ENCODE assay signal across 8 cellular contexts in genomic region chr14:69354383-69355154, GRCh38. TPM values are rescaled to one million over a fixed set of nuclear protein-coding genes. Genes with fewer than 3 reads are reported as not detected.
DNase-seq lines count a peak whose midpoint lies in the region; ATAC-seq and TF ChIP-seq lines count a peak whose summit lies in the region.

No MANE protein-coding gene starts in this region.

- intact Hi-C loops in breast epithelium (cut with DNase I; ENCODE audit: low total_unique reads) (no loop called here), MCF 10A (cut with micrococcal nuclease) (no loop called here)
- intact Hi-C loops in activated CD4-positive, alpha-beta memory T cell treated with anti-CD3 and anti-CD28 coated beads for 36 hours (cut with micrococcal nuclease), result no loop called here

- TF ChIP-seq POLR2A in breast epithelium (IDR thresholded peaks at IDR 0.05), result no peak

- peak overlapping the region; percentile 65 to 72 for H3K27ac ChIP-seq in breast epithelium

- H3K36me3 Mint-ChIP-seq in MCF 10A (ENCODE audit: insufficient read depth, unreplicated experiment) (peaks cover 6% of the 10 kb centered on the region), type B pancreatic cell (no peaks in the 10 kb centered on the region)
- no peaks in the 10 kb centered on the region for H3K36me3 Mint-ChIP-seq in activated CD4-positive, alpha-beta memory T cell treated with anti-CD3 and anti-CD28 coated beads for 36 hours

- H3K9me3 Mint-ChIP-seq in MCF 10A (ENCODE audit: unreplicated experiment) (no peaks in the 10 kb centered on the region), type B pancreatic cell (no peaks in the 10 kb centered on the region)
- no peaks in the 10 kb centered on the region for H3K9me3 Mint-ChIP-seq in activated CD4-positive, alpha-beta memory T cell treated with anti-CD3 and anti-CD28 coated beads for 36 hours

- H3K4me3 ChIP-seq in breast epithelium, result no peak overlapping the region

- H3K27me3 Mint-ChIP-seq in MCF 10A (ENCODE audit: insufficient read depth, unreplicated experiment), result peaks cover 13% of the 10 kb centered on the region
- peaks cover 2% of the 10 kb centered on the region for H3K27me3 Mint-ChIP-seq in activated CD4-positive, alpha-beta memory T cell treated with anti-CD3 and anti-CD28 coated beads for 36 hours
- peaks cover 4% of the 10 kb centered on the region for H3K27me3 Mint-ChIP-seq in type B pancreatic cell

- no peaks in the 10 kb centered on the region for H3K9me3 ChIP-seq in breast epithelium

- ATAC-seq in HG03280 (IDR thresholded peaks at IDR 0.05; ENCODE audit: unreplicated experiment), result peak; percentile 83

- CTCF ChIA-PET in MCF 10A (lab: Yijun Ruan, JAX), result interaction anchor here (0.6 kb wide), 1 partner anchor 81 kb away, joined by 3 read pairs; no protein-coding TSS in a partner anchor
- CTCF ChIA-PET in activated CD4-positive, alpha-beta memory T cell treated with anti-CD3 and anti-CD28 coated beads for 36 hours (lab: Charles Lee), result interaction anchor here (0.8 kb wide), 1 partner anchor 8 kb away, joined by 3 read pairs; no protein-coding TSS in a partner anchor

- H3K27me3 ChIP-seq in breast epithelium, result no peaks in the 10 kb centered on the region

- BruUV-seq in MCF 10A (replicated peaks; lab: Mats Ljungman, UMichigan), result no TSS peak

- POLR2A ChIA-PET in MCF 10A (lab: Yijun Ruan, JAX), result interaction anchor here (0.6 kb wide), 1 partner anchor 11 kb away, joined by 3 read pairs; no protein-coding TSS in a partner anchor
- POLR2A ChIA-PET in activated CD4-positive, alpha-beta memory T cell treated with anti-CD3 and anti-CD28 coated beads for 36 hours (lab: Charles Lee), result interaction anchor here (0.7 to 1.0 kb wide), 3 partner anchors 43 to 486 kb away, joined by 3 to 7 read pairs (median 3); partner anchors contain the start of genes ERH and SLC39A9

- no peak for DNase-seq in breast epithelium (ENCODE audit: low spot score in 2 of 2)
- DNase-seq in MCF 10A (ENCODE audit: unreplicated experiment), result no peak
- peak; percentile 88 for DNase-seq in activated CD4-positive, alpha-beta memory T cell treated with anti-CD3 and anti-CD28 coated beads for 36 hours
- peak; percentile 32 for DNase-seq in inferior parietal cortex (ENCODE audit: extremely low spot score)
- peak; percentile 45 to 60 for DNase-seq in stimulated activated CD8-positive, alpha-beta memory T cell treated with anti-CD3 and anti-CD28 coated beads, Interleukin-7, amount 100 ng/mL, for 48 hours (ENCODE audit: extremely low read depth in 1 of 2, low read depth in 1 of 2)
- DNase-seq in type B pancreatic cell (ENCODE audit: extremely low spot score, unreplicated experiment), result no peak
- DNase-seq in DMS153 treated with DMSO at 0.1 percent for 48 hours (lab: John Stamatoyannopoulos, UW; ENCODE audit: unreplicated experiment), result no peak

- peaks cover 0 to 13% of the 10 kb centered on the region in 2 donors for H3K4me1 ChIP-seq in breast epithelium

- TF ChIP-seq CTCF in breast epithelium (IDR thresholded peaks at IDR 0.05) (no peak), MCF 10A (IDR thresholded peaks at IDR 0.05; ENCODE audit: unreplicated experiment) (no peak), type B pancreatic cell (conservative IDR thresholded peaks at IDR 0.05) (no peak)

- no peaks in the 10 kb centered on the region for H3K36me3 ChIP-seq in breast epithelium

- no peak overlapping the region for H3K27ac Mint-ChIP-seq in MCF 10A (ENCODE audit: low read depth, unreplicated experiment)
- peak overlapping the region; percentile 67 for H3K27ac Mint-ChIP-seq in activated CD4-positive, alpha-beta memory T cell treated with anti-CD3 and anti-CD28 coated beads for 36 hours
- no peak overlapping the region for H3K27ac Mint-ChIP-seq in type B pancreatic cell

- H3K4me1 Mint-ChIP-seq in MCF 10A (ENCODE audit: insufficient read depth, unreplicated experiment) (peaks cover 5% of the 10 kb centered on the region), type B pancreatic cell (ENCODE audit: unreplicated experiment) (peaks cover 11% of the 10 kb centered on the region)
- peaks cover 40% of the 10 kb centered on the region for H3K4me1 Mint-ChIP-seq in activated CD4-positive, alpha-beta memory T cell treated with anti-CD3 and anti-CD28 coated beads for 36 hours (ENCODE audit: low read depth)

- H3K4me3 Mint-ChIP-seq in MCF 10A (ENCODE audit: unreplicated experiment), result no peak overlapping the region
- peak overlapping the region; percentile 60 for H3K4me3 Mint-ChIP-seq in activated CD4-positive, alpha-beta memory T cell treated with anti-CD3 and anti-CD28 coated beads for 36 hours
- H3K4me3 Mint-ChIP-seq in type B pancreatic cell, result no peak overlapping the region

RNA-seq across cellular contexts. Expression of gene ERH, which starts 43.5 kb away (rescaled TPM):
- 10 to 100 TPM; 69.0 to 98.0 (median 77.6) TPM for total RNA-seq in breast epithelium
- total RNA-seq in MCF 10A (2022), result 245 and 279 TPM in 2 replicates
- 100 to 1,000 TPM; 327 to 330 TPM for total RNA-seq in activated CD4-positive, alpha-beta memory T cell treated with anti-CD3 and anti-CD28 coated beads for 36 hours
- 238 and 308 TPM in 2 replicates for total RNA-seq in type B pancreatic cell (ENCODE audit: low replicate concordance)

RNA-seq across cellular contexts. Expression of gene SLC39A9, which starts 43.9 kb away (rescaled TPM):
- total RNA-seq in breast epithelium, result 10 to 100 TPM; 71.1 to 92.3 (median 73.8) TPM
- 69.7 and 71.3 TPM in 2 replicates for total RNA-seq in MCF 10A (2022)
- 10 to 100 TPM; 39.3 to 40.3 TPM for total RNA-seq in activated CD4-positive, alpha-beta memory T cell treated with anti-CD3 and anti-CD28 coated beads for 36 hours
- total RNA-seq in type B pancreatic cell (ENCODE audit: low replicate concordance), result 60.9 and 74.8 TPM in 2 replicates

Comparison
In these comparisons a context has a peak if more than half of its experiments do, and no peak if none do; other contexts are left out.
1. DNase-seq: peak in activated CD4-positive, alpha-beta memory T cell treated with anti-CD3 and anti-CD28 coated beads for 36 hours (single experiment), inferior parietal cortex (single experiment) and stimulated activated CD8-positive, alpha-beta memory T cell treated with anti-CD3 and anti-CD28 coated beads, Interleukin-7, amount 100 ng/mL, for 48 hours (2 of 2); none in breast epithelium (0 of 2), MCF 10A (single experiment), type B pancreatic cell (single experiment) and DMS153 treated with DMSO at 0.1 percent for 48 hours (single experiment).